In genomic region chr17:80829166-80829813, GRCh38 we compare ENCODE assay signal across 29 cellular contexts.
DNase-seq lines count a peak whose midpoint lies in the region; ATAC-seq and TF ChIP-seq lines count a peak whose summit lies in the region.
"Had no signal": no experiment of that assay in that cellular context is flagged by ENCODE, and none has a peak within 500 bp of the region (broad histone marks: within the 10 kb centered on the region; RNA-seq: fewer than 3 reads in every experiment).

No MANE protein-coding gene starts in this region.

- no peaks in the 10 kb centered on the region for H3K9me3 ChIP-seq in upper lobe of right lung
- H3K9me3 ChIP-seq: HAP-1, prostate gland, testis, vagina had no signal

- H3K27me3 Mint-ChIP-seq in T-helper 1 cell treated with Interleukin-12 subunit alpha and Interleukin-12 subunit beta and Interleukin-4 antibody, amounts not matched to agents 30 μg/mL and 1 μg/mL, for 36 hours (ENCODE audit: low read depth), result no peaks in the 10 kb centered on the region
- no peaks in the 10 kb centered on the region for H3K27me3 Mint-ChIP-seq in natural killer cell treated with Interleukin-12 subunit alpha and Interleukin-12 subunit beta and Interleukin-15 and Interleukin-18, amount 100 ng/mL, for 72 hours
- H3K27me3 Mint-ChIP-seq in natural killer cell (ENCODE audit: low read depth in 2 of 2) (no peaks in the 10 kb centered on the region), brain (peaks cover 5% of the 10 kb centered on the region)
- H3K27me3 Mint-ChIP-seq: stimulated activated memory B cell treated with anti-CD40 and anti-IgM and Interleukin-4, amounts not matched to agents 10 μg/mL and 1 μg/mL and 100 μg/mL, for 72 hours; T-cell had no signal

- peak overlapping the region; percentile 76 for H3K27ac Mint-ChIP-seq in T-helper 1 cell treated with Interleukin-12 subunit alpha and Interleukin-12 subunit beta and Interleukin-4 antibody, amounts not matched to agents 30 μg/mL and 1 μg/mL, for 36 hours
- H3K27ac Mint-ChIP-seq in natural killer cell treated with Interleukin-12 subunit alpha and Interleukin-12 subunit beta and Interleukin-15 and Interleukin-18, amount 100 ng/mL, for 72 hours, result peak overlapping the region in 1 of 2 donors; percentile 94
- H3K27ac Mint-ChIP-seq in natural killer cell (peak overlapping the region in 1 of 2 donors; percentile 61), brain (peak overlapping the region; percentile 7 to 97 (median 45))
- H3K27ac Mint-ChIP-seq: stimulated activated memory B cell treated with anti-CD40 and anti-IgM and Interleukin-4, amounts not matched to agents 10 μg/mL and 1 μg/mL and 100 μg/mL, for 72 hours; T-cell had no signal

- H3K36me3 Mint-ChIP-seq in T-helper 1 cell treated with Interleukin-12 subunit alpha and Interleukin-12 subunit beta and Interleukin-4 antibody, amounts not matched to agents 30 μg/mL and 1 μg/mL, for 36 hours (ENCODE audit: low read depth), result peaks cover 30% of the 10 kb centered on the region
- H3K36me3 Mint-ChIP-seq in natural killer cell treated with Interleukin-12 subunit alpha and Interleukin-12 subunit beta and Interleukin-15 and Interleukin-18, amount 100 ng/mL, for 72 hours, result no peaks in the 10 kb centered on the region
- H3K36me3 Mint-ChIP-seq in natural killer cell (no peaks in the 10 kb centered on the region), brain (peaks cover 24% of the 10 kb centered on the region)

- TF ChIP-seq CTCF in natural killer cell (IDR thresholded peaks at IDR 0.05), result no peak
- no peak for TF ChIP-seq CTCF in brain (conservative IDR thresholded peaks at IDR 0.05)
- TF ChIP-seq CTCF in upper lobe of right lung (IDR thresholded peaks at IDR 0.05), result no peak

- no peak for DNase-seq in T-helper 1 cell
- DNase-seq in natural killer cell treated with Interleukin-12 subunit alpha and Interleukin-12 subunit beta and Interleukin-15 and Interleukin-18, amount 100 ng/mL, for 72 hours (ENCODE audit: low spot score), result peak; percentile 44
- DNase-seq in natural killer cell, result no peak
- DNase-seq in upper lobe of right lung, result peak; percentile 53
- DNase-seq in kidney tubule cell (ENCODE audit: low spot score), result no peak
- DNase-seq in erythroblast (lab: John Stamatoyannopoulos, UW), result no peak
- DNase-seq: activated CD4-positive, alpha-beta T cell treated with anti-CD3 and anti-CD28 coated beads for 1 hour; activated effector memory CD4-positive, alpha-beta T cell treated with anti-CD3 and anti-CD28 coated beads, Interleukin-2, amount 50 U/mL, for 16 hours; effector memory CD4-positive, alpha-beta T cell; foreskin melanocyte; NCI-H1105 treated with DMSO at 0.1 percent for 48 hours; NCI-H1930; NCI-H524; nucleus accumbens; PC-9; SHP77; stimulated activated CD4-positive, alpha-beta T cell treated with anti-CD3 and anti-CD28 coated beads, Interleukin-4, amount 100 ng/mL, for 4 hours; testis had no signal

- no peak overlapping the region for H3K4me3 ChIP-seq in upper lobe of right lung
- H3K4me3 ChIP-seq: coronary artery, HAP-1, PC-9, prostate gland, testis, vagina had no signal

- TF ChIP-seq POLR2A in erythroblast (IDR thresholded peaks at IDR 0.05; ENCODE audit: low read length), result no peak

- no peak overlapping the region for H3K27ac ChIP-seq in upper lobe of right lung
- H3K27ac ChIP-seq: 22Rv1, coronary artery, PC-9, prostate gland, testis, vagina had no signal

- no peaks in the 10 kb centered on the region for H3K9me3 Mint-ChIP-seq in T-helper 1 cell treated with Interleukin-12 subunit alpha and Interleukin-12 subunit beta and Interleukin-4 antibody, amounts not matched to agents 30 μg/mL and 1 μg/mL, for 36 hours
- H3K9me3 Mint-ChIP-seq in natural killer cell treated with Interleukin-12 subunit alpha and Interleukin-12 subunit beta and Interleukin-15 and Interleukin-18, amount 100 ng/mL, for 72 hours, result no peaks in the 10 kb centered on the region
- no peaks in the 10 kb centered on the region for H3K9me3 Mint-ChIP-seq in natural killer cell
- H3K9me3 Mint-ChIP-seq in brain, result peaks cover 0 to 10% (median 7%) of the 10 kb centered on the region in 5 experiments
- H3K9me3 Mint-ChIP-seq: stimulated activated memory B cell treated with anti-CD40 and anti-IgM and Interleukin-4, amounts not matched to agents 10 μg/mL and 1 μg/mL and 100 μg/mL, for 72 hours; T-cell had no signal

- H3K27me3 ChIP-seq in upper lobe of right lung, result no peaks in the 10 kb centered on the region
- H3K27me3 ChIP-seq: testis, vagina had no signal

- ATAC-seq in natural killer cell treated with Interleukin-12 subunit alpha and Interleukin-12 subunit beta and Interleukin-15 and Interleukin-18, amount 100 ng/mL, for 72 hours, result no peak
- ATAC-seq in natural killer cell (no peak), upper lobe of right lung (no peak)
- ATAC-seq: left lobe of liver; sciatic nerve; stimulated activated memory B cell treated with anti-CD40 and anti-IgM and Interleukin-4, amounts not matched to agents 10 μg/mL and 1 μg/mL and 100 μg/mL, for 72 hours; T-cell had no signal

- peaks cover 14% of the 10 kb centered on the region for H3K4me1 ChIP-seq in upper lobe of right lung
- H3K4me1 ChIP-seq: prostate gland had no signal

- no peaks in the 10 kb centered on the region for H3K36me3 ChIP-seq in upper lobe of right lung
- H3K36me3 ChIP-seq: HAP-1, prostate gland had no signal

- H3K4me3 Mint-ChIP-seq in T-helper 1 cell treated with Interleukin-12 subunit alpha and Interleukin-12 subunit beta and Interleukin-4 antibody, amounts not matched to agents 30 μg/mL and 1 μg/mL, for 36 hours, result no peak overlapping the region
- no peak overlapping the region for H3K4me3 Mint-ChIP-seq in natural killer cell treated with Interleukin-12 subunit alpha and Interleukin-12 subunit beta and Interleukin-15 and Interleukin-18, amount 100 ng/mL, for 72 hours
- H3K4me3 Mint-ChIP-seq in natural killer cell (no peak overlapping the region), brain (no peak overlapping the region)
- H3K4me3 Mint-ChIP-seq: stimulated activated memory B cell treated with anti-CD40 and anti-IgM and Interleukin-4, amounts not matched to agents 10 μg/mL and 1 μg/mL and 100 μg/mL, for 72 hours; T-cell had no signal

- intact Hi-C loops in natural killer cell (cut with micrococcal nuclease), result no loop called here
- intact Hi-C loops in upper lobe of right lung (cut with DNase I), result no loop called here

- peaks cover 55% of the 10 kb centered on the region for H3K4me1 Mint-ChIP-seq in T-helper 1 cell treated with Interleukin-12 subunit alpha and Interleukin-12 subunit beta and Interleukin-4 antibody, amounts not matched to agents 30 μg/mL and 1 μg/mL, for 36 hours (ENCODE audit: low read depth)
- peaks cover 29 to 45% of the 10 kb centered on the region in 2 donors for H3K4me1 Mint-ChIP-seq in natural killer cell treated with Interleukin-12 subunit alpha and Interleukin-12 subunit beta and Interleukin-15 and Interleukin-18, amount 100 ng/mL, for 72 hours (ENCODE audit: low read depth in 2 of 2)
- H3K4me1 Mint-ChIP-seq in natural killer cell, result peaks cover 19 to 29% of the 10 kb centered on the region in 2 donors
- peaks cover 45% of the 10 kb centered on the region for H3K4me1 Mint-ChIP-seq in brain

Comparison
In these comparisons a context has a peak if more than half of its experiments do, and no peak if none do; other contexts are left out.
1. DNase-seq: peak in natural killer cell treated with Interleukin-12 subunit alpha and Interleukin-12 subunit beta and Interleukin-15 and Interleukin-18, amount 100 ng/mL, for 72 hours (single experiment) and upper lobe of right lung (single experiment); none in T-helper 1 cell (0 of 5), natural killer cell (single experiment), kidney tubule cell (single experiment) and erythroblast (0 of 2).